13 cellular contexts compared by ENCODE assay signal in genomic region chr15:65612616-65612946, GRCh38. TPM values are rescaled to one million over a fixed set of nuclear protein-coding genes. Genes with fewer than 3 reads are reported as not detected.
DNase-seq lines count a peak whose midpoint lies in the region; ATAC-seq, FAIRE-seq and TF ChIP-seq lines count a peak whose summit lies in the region.
"Had no signal": no experiment of that assay in that cellular context is flagged by ENCODE, and none has a peak within 500 bp of the region (broad histone marks: within the 10 kb centered on the region; RNA-seq: fewer than 3 reads in every experiment).

No MANE protein-coding gene starts in this region.

- H3K4me1 Mint-ChIP-seq in activated T-cell treated with anti-CD3 and anti-CD28 coated beads, Interleukin-2, amount 50 U/mL, for 4 hours (ENCODE audit: low read depth): peaks cover 26% of the 10 kb centered on the region
- H3K4me1 Mint-ChIP-seq in activated T-helper 2 cell treated with anti-CD3 and anti-CD28 coated beads, Interferon-gamma antibody, Interleukin-2, Interleukin-4, amounts not matched to agents 10 μg/mL and 5 μg/mL and 100 μg/mL, durations not matched to agents 14 hours and 24 hours and 36 hours (ENCODE audit: low read depth): peaks cover 23% of the 10 kb centered on the region

- CTCF ChIA-PET in HEK293T (lab: Yijun Ruan, JAX): interaction anchor here (0.7 kb wide), 1 partner anchor 26 kb away, joined by 3 read pairs; no protein-coding TSS in a partner anchor

- ATAC-seq in activated T-cell treated with anti-CD3 and anti-CD28 coated beads, Interleukin-2, amount 50 U/mL, for 4 hours: no peak

- FAIRE-seq in HTR-8/SVneo (lab: Jason Lieb, UNC): no peak
- FAIRE-seq: GM12892 had no signal

- H3K27ac Mint-ChIP-seq in activated T-helper 2 cell treated with anti-CD3 and anti-CD28 coated beads, Interferon-gamma antibody, Interleukin-2, Interleukin-4, amounts not matched to agents 10 μg/mL and 5 μg/mL and 100 μg/mL, durations not matched to agents 14 hours and 24 hours and 36 hours: no peak overlapping the region

- no peaks in the 10 kb centered on the region for H3K36me3 Mint-ChIP-seq in activated T-cell treated with anti-CD3 and anti-CD28 coated beads, Interleukin-2, amount 50 U/mL, for 4 hours (ENCODE audit: insufficient read depth)
- no peaks in the 10 kb centered on the region for H3K36me3 Mint-ChIP-seq in activated T-helper 2 cell treated with anti-CD3 and anti-CD28 coated beads, Interferon-gamma antibody, Interleukin-2, Interleukin-4, amounts not matched to agents 10 μg/mL and 5 μg/mL and 100 μg/mL, durations not matched to agents 14 hours and 24 hours and 36 hours (ENCODE audit: low read depth)

- DNase-seq in activated T-cell treated with anti-CD3 and anti-CD28 coated beads, Interleukin-2, amount 50 U/mL, for 4 hours: no peak
- DNase-seq in activated T-cell treated with anti-CD3 and anti-CD28 coated beads for 4 hours (no peak), iris pigment epithelial cell (ENCODE audit: low read depth) (peak; percentile 26), stromal cell of bone marrow (ENCODE audit: low read depth) (peak; percentile 31), Ammon's horn (ENCODE audit: low spot score) (no peak), HTR-8/SVneo (ENCODE audit: insufficient read length, low spot score) (no peak), HEK293T (ENCODE audit: extremely low spot score) (no peak)
- DNase-seq in activated T-helper 2 cell treated with anti-CD3 and anti-CD28 coated beads, Interferon-gamma antibody, Interleukin-2, Interleukin-4, amounts not matched to agents 10 μg/mL and 5 μg/mL and 100 μg/mL, durations not matched to agents 14 hours and 24 hours and 36 hours (ENCODE audit: low spot score): no peak
- DNase-seq: activated effector memory CD4-positive, alpha-beta T cell treated with anti-CD3 and anti-CD28 coated beads, Interleukin-2, amount 50 U/mL, for 16 hours; erythroblast; NCI-H2227 treated with DMSO at 0.1 percent for 48 hours; SW 1271 had no signal

- H3K27me3 Mint-ChIP-seq in activated T-cell treated with anti-CD3 and anti-CD28 coated beads, Interleukin-2, amount 50 U/mL, for 4 hours (ENCODE audit: low read depth): no peaks in the 10 kb centered on the region
- H3K27me3 Mint-ChIP-seq in activated T-helper 2 cell treated with anti-CD3 and anti-CD28 coated beads, Interferon-gamma antibody, Interleukin-2, Interleukin-4, amounts not matched to agents 10 μg/mL and 5 μg/mL and 100 μg/mL, durations not matched to agents 14 hours and 24 hours and 36 hours (ENCODE audit: low read depth): no peaks in the 10 kb centered on the region

- no peaks in the 10 kb centered on the region for H3K9me3 Mint-ChIP-seq in activated T-cell treated with anti-CD3 and anti-CD28 coated beads, Interleukin-2, amount 50 U/mL, for 4 hours
- no peaks in the 10 kb centered on the region for H3K9me3 Mint-ChIP-seq in activated T-helper 2 cell treated with anti-CD3 and anti-CD28 coated beads, Interferon-gamma antibody, Interleukin-2, Interleukin-4, amounts not matched to agents 10 μg/mL and 5 μg/mL and 100 μg/mL, durations not matched to agents 14 hours and 24 hours and 36 hours

- POLR2A ChIA-PET in HEK293T (lab: Yijun Ruan, JAX): interaction anchor here (1.5 to 3.3 kb wide), 2 partner anchors 9 to 308 kb away, joined by 4 to 26 read pairs; partner anchors contain the start of genes RNU5B-1 and SLC24A1

- peak overlapping the region; percentile 91 for H3K4me3 Mint-ChIP-seq in activated T-cell treated with anti-CD3 and anti-CD28 coated beads, Interleukin-2, amount 50 U/mL, for 4 hours
- peak overlapping the region; percentile 95 for H3K4me3 Mint-ChIP-seq in activated T-helper 2 cell treated with anti-CD3 and anti-CD28 coated beads, Interferon-gamma antibody, Interleukin-2, Interleukin-4, amounts not matched to agents 10 μg/mL and 5 μg/mL and 100 μg/mL, durations not matched to agents 14 hours and 24 hours and 36 hours (ENCODE audit: low read depth)

- intact Hi-C loops in activated T-helper 2 cell treated with anti-CD3 and anti-CD28 coated beads, Interferon-gamma antibody, Interleukin-2, Interleukin-4, amounts not matched to agents 10 μg/mL and 5 μg/mL and 100 μg/mL, durations not matched to agents 14 hours and 24 hours and 36 hours (cut with micrococcal nuclease): no loop called here

TF ChIP-seq in HEK293T, 16 proteins besides CTCF, POLR2A, EP300 and RAD21:
- no peak for TF ChIP-seq ARNT (IDR thresholded peaks at IDR 0.05)
- TF ChIP-seq HDGF (IDR thresholded peaks at IDR 0.05; ENCODE audit: borderline replicate concordance): no peak
- no peak for TF ChIP-seq FOXK2 (IDR thresholded peaks at IDR 0.05)
- TF ChIP-seq TARDBP (IDR thresholded peaks at IDR 0.05): no peak
- no peak for TF ChIP-seq SUZ12 (IDR thresholded peaks at IDR 0.05)
- no peak for TF ChIP-seq NFRKB (IDR thresholded peaks at IDR 0.05)
- no peak for TF ChIP-seq L3MBTL2 (conservative IDR thresholded peaks at IDR 0.05)
- TF ChIP-seq PKNOX1 (IDR thresholded peaks at IDR 0.05): no peak
- TF ChIP-seq BHLHE40 (IDR thresholded peaks at IDR 0.05; ENCODE audit: borderline replicate concordance): no peak
- TF ChIP-seq FOXM1 (IDR thresholded peaks at IDR 0.05; ENCODE audit: borderline replicate concordance): no peak
- TF ChIP-seq ZNF384 (IDR thresholded peaks at IDR 0.05): no peak
- TF ChIP-seq CTBP1 (IDR thresholded peaks at IDR 0.05; ENCODE audit: borderline replicate concordance): no peak
- no peak for TF ChIP-seq FOXA1 (IDR thresholded peaks at IDR 0.05)
- TF ChIP-seq SP1 (IDR thresholded peaks at IDR 0.05): no peak
- TF ChIP-seq ELF4 (IDR thresholded peaks at IDR 0.05): no peak
- no peak for TF ChIP-seq LEF1 (IDR thresholded peaks at IDR 0.05; ENCODE audit: borderline replicate concordance)

RNA-seq across cellular contexts. Expression of gene INTS14, which starts 1.6 kb away (rescaled TPM):
- 10 to 100 TPM; 58.1 to 65.6 (median 64.4) TPM for total RNA-seq in activated T-cell treated with anti-CD3 and anti-CD28 coated beads, Interleukin-2, amount 50 U/mL, for 4 hours
- 45.4 and 47.8 TPM in 2 replicates for total RNA-seq in activated T-helper 2 cell treated with anti-CD3 and anti-CD28 coated beads, Interferon-gamma antibody, Interleukin-2, Interleukin-4, amounts not matched to agents 10 μg/mL and 5 μg/mL and 100 μg/mL, durations not matched to agents 14 hours and 24 hours and 36 hours

RNA-seq across cellular contexts. Expression of gene SLC24A1, which starts 9.2 kb away (rescaled TPM):
- 1 to 10 TPM; 3.2 to 3.4 (median 3.3) TPM for total RNA-seq in activated T-cell treated with anti-CD3 and anti-CD28 coated beads, Interleukin-2, amount 50 U/mL, for 4 hours
- total RNA-seq in activated T-helper 2 cell treated with anti-CD3 and anti-CD28 coated beads, Interferon-gamma antibody, Interleukin-2, Interleukin-4, amounts not matched to agents 10 μg/mL and 5 μg/mL and 100 μg/mL, durations not matched to agents 14 hours and 24 hours and 36 hours: 5.3 and 5.8 TPM in 2 replicates

Comparison
In these comparisons a context has a peak if more than half of its experiments do, and no peak if none do; other contexts are left out.
1. DNase-seq: peak in iris pigment epithelial cell (single experiment) and stromal cell of bone marrow (single experiment); none in activated T-cell treated with anti-CD3 and anti-CD28 coated beads, Interleukin-2, amount 50 U/mL, for 4 hours (single experiment), activated T-cell treated with anti-CD3 and anti-CD28 coated beads for 4 hours (single experiment), activated T-helper 2 cell treated with anti-CD3 and anti-CD28 coated beads, Interferon-gamma antibody, Interleukin-2, Interleukin-4, amounts not matched to agents 10 μg/mL and 5 μg/mL and 100 μg/mL, durations not matched to agents 14 hours and 24 hours and 36 hours (single experiment), Ammon's horn (single experiment), HTR-8/SVneo (single experiment) and HEK293T (single experiment).